8 cellular contexts compared by ENCODE assay signal in genomic region chr19:49118565-49119410, GRCh38. TPM values are rescaled to one million over a fixed set of nuclear protein-coding genes. Genes with fewer than 3 reads are reported as not detected.
DNase-seq lines count a peak whose midpoint lies in the region; ATAC-seq and TF ChIP-seq lines count a peak whose summit lies in the region.

A gene with protein sequence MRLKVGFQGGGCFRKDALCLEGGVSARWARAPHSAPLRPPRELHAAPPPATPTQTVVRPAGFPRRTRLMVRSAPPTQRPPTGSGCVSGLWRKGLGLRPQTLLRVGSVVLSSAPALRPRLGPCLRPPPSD (minus strand): TSS chr19:49119143. CDS start chr19:49119022, 121 bp downstream.

- peaks cover 7% of the 10 kb centered on the region for H3K4me1 ChIP-seq in GM23248 (ENCODE audit: insufficient read depth)
- H3K4me1 ChIP-seq in Karpas-422 (ENCODE audit: low read length): peaks cover 43% of the 10 kb centered on the region
- H3K4me1 ChIP-seq in fibroblast of lung (ENCODE audit: control insufficient read depth, extremely low read depth, insufficient read depth, low read length): peaks cover 8% of the 10 kb centered on the region

- no peaks in the 10 kb centered on the region for H3K36me3 Mint-ChIP-seq in natural killer cell

- no peaks in the 10 kb centered on the region for H3K79me2 ChIP-seq in GM23248 (ENCODE audit: insufficient read depth)
- H3K79me2 ChIP-seq in Karpas-422 (ENCODE audit: low read length): no peaks in the 10 kb centered on the region
- no peaks in the 10 kb centered on the region for H3K79me2 ChIP-seq in fibroblast of lung (ENCODE audit: control insufficient read depth, insufficient read depth, low read length)

- H3K9me3 Mint-ChIP-seq in natural killer cell: no peaks in the 10 kb centered on the region

- peak; percentile 82 to 92 (median 82) for ATAC-seq in natural killer cell

- DNase-seq in EH (ENCODE audit: low read depth) (peak; percentile 94), GM23248 (peak; percentile 98), Karpas-422 (peak; percentile 99), RKO (ENCODE audit: low spot score) (peak; percentile 95), fibroblast of lung (ENCODE audit: low read depth in 2 of 2) (peak; percentile 89 to 91), natural killer cell (peak; percentile 97)
- DNase-seq in activated T-helper 1 cell treated with anti-CD3 and anti-CD28 coated beads, Interleukin-2, amount 50 U/mL, for 16 hours (ENCODE audit: low read depth in 1 of 2, low spot score in 1 of 2): peak; percentile 90 to 95
- DNase-seq in stimulated activated naive CD4-positive, alpha-beta T cell (lab: John Stamatoyannopoulos, UW): peak; percentile 91 to 99 (median 94)

- H3K27ac ChIP-seq in GM23248: peak within 1 kb of the TSS; percentile 74
- peak within 1 kb of the TSS; percentile 5; the same call in 1 of the 2 replicates for H3K27ac ChIP-seq in Karpas-422 (ENCODE audit: low read length)
- peak within 1 kb of the TSS; percentile 71 for H3K27ac ChIP-seq in fibroblast of lung (ENCODE audit: insufficient read depth, low read length)

- H3K4me1 Mint-ChIP-seq in natural killer cell: peaks cover 20 to 56% of the 10 kb centered on the region in 2 donors

- H3K27me3 ChIP-seq in GM23248 (replicated peaks; ENCODE audit: insufficient read depth) (no peaks in the 10 kb centered on the region), Karpas-422 (ENCODE audit: low read length) (no peaks in the 10 kb centered on the region; the same call in 1 of the 2 replicates), fibroblast of lung (ENCODE audit: control insufficient read depth, insufficient read depth, low read length) (peaks cover 13% of the 10 kb centered on the region)

- TF ChIP-seq CTCF in fibroblast of lung (conservative IDR thresholded peaks at IDR 0.05 in 1 of 2, IDR thresholded peaks at IDR 0.05 in 1 of 2; ENCODE audit: low read depth in 1 of 2, low read length in 2 of 2): no peak
- peak; percentile 19 for TF ChIP-seq CTCF in natural killer cell (IDR thresholded peaks at IDR 0.05)

- intact Hi-C loops in natural killer cell (cut with micrococcal nuclease): loop anchor here (1.0 kb wide), 1 partner anchor 10 kb away; no protein-coding TSS in a partner anchor

- H3K9me2 ChIP-seq in GM23248 (ENCODE audit: insufficient read depth) (no peaks in the 10 kb centered on the region), Karpas-422 (replicated peaks; ENCODE audit: insufficient read depth, low read length) (no peaks in the 10 kb centered on the region)

- H3K4me3 Mint-ChIP-seq in natural killer cell: peak within 1 kb of the TSS; percentile 88

- H3K9ac ChIP-seq in GM23248 (peak within 1 kb of the TSS; percentile 84), Karpas-422 (ENCODE audit: low read length) (peak within 1 kb of the TSS; percentile 80), fibroblast of lung (ENCODE audit: insufficient read depth, low read length) (peak within 1 kb of the TSS; percentile 68)

- H3K4me3 ChIP-seq in GM23248 (peak within 1 kb of the TSS; percentile 80), Karpas-422 (ENCODE audit: low read length) (peak within 1 kb of the TSS; percentile 69), fibroblast of lung (replicated peaks in 1 of 4; ENCODE audit: control extremely low read depth in 1 of 4, insufficient read depth in 1 of 4, low read depth in 3 of 4, low read length in 4 of 4) (peak within 1 kb of the TSS; percentile 36 to 76 (median 52))

- peak within 1 kb of the TSS; percentile 92 for H2AFZ ChIP-seq in GM23248
- H2AFZ ChIP-seq in Karpas-422 (ENCODE audit: low read length): peak within 1 kb of the TSS; percentile 97; the same call in 1 of the 2 replicates
- peak within 1 kb of the TSS; percentile 38 for H2AFZ ChIP-seq in fibroblast of lung (ENCODE audit: low read length)

- 1% methylated on average over 45 to 84 of the region's 85 CpGs for WGBS in GM23248 (ENCODE audit: low coverage in 1 of 2, low lambda C conversion rate in 2 of 2, missing lambda C conversion rate in 2 of 2), 2 experiments

- in situ Hi-C loops in GM23248 (cut with MboI): no loop called here

- H3K9me3 ChIP-seq in GM23248 (ENCODE audit: low read depth) (no peaks in the 10 kb centered on the region), Karpas-422 (ENCODE audit: low read length) (no peaks in the 10 kb centered on the region), fibroblast of lung (ENCODE audit: control insufficient read depth, insufficient read depth, low read depth, low read length) (no peaks in the 10 kb centered on the region)

- H3K4me2 ChIP-seq in GM23248 (ENCODE audit: unreplicated experiment) (peak within 1 kb of the TSS; percentile 94), Karpas-422 (ENCODE audit: low read depth, low read length, poor library complexity, severe bottlenecking) (peak within 1 kb of the TSS; percentile 83), fibroblast of lung (ENCODE audit: extremely low read depth, insufficient read depth, low read length) (peak within 1 kb of the TSS; percentile 80)

- H3K36me3 ChIP-seq in GM23248 (ENCODE audit: low read depth): no peaks in the 10 kb centered on the region
- H3K36me3 ChIP-seq in Karpas-422 (ENCODE audit: insufficient read depth, low read length): no peaks in the 10 kb centered on the region
- H3K36me3 ChIP-seq in fibroblast of lung (ENCODE audit: control insufficient read depth, insufficient read depth, low read length): no peaks in the 10 kb centered on the region

- H3K27ac Mint-ChIP-seq in natural killer cell: peak within 1 kb of the TSS; percentile 93 to 96

- H3F3A ChIP-seq in GM23248 (ENCODE audit: insufficient read depth): no peaks in the 10 kb centered on the region; the same call in 1 of the 2 replicates

- H4K20me1 ChIP-seq in GM23248 (ENCODE audit: insufficient read depth) (no peaks in the 10 kb centered on the region), Karpas-422 (ENCODE audit: insufficient read depth, low read depth, low read length) (no peaks in the 10 kb centered on the region), fibroblast of lung (ENCODE audit: control insufficient read depth, extremely low read depth, insufficient read depth, low read length) (no peaks in the 10 kb centered on the region)

- peaks cover 0 to 8% of the 10 kb centered on the region in 2 donors for H3K27me3 Mint-ChIP-seq in natural killer cell (ENCODE audit: low read depth in 2 of 2)

RNA-seq across cellular contexts. Expression of the gene that starts here (rescaled TPM):
- total RNA-seq in GM23248 (2014; rRNA removed; shearing (Covaris generic)): 0.86 TPM in 1 of 2 replicates, not detected in the other
- 1.0 and 1.4 TPM in 2 replicates for polyA plus RNA-seq in GM23248 (2016; fragmentation: Nextera tagmentation; extraction: Ambion mirVana)
- total RNA-seq in Karpas-422 (2014; rRNA removed; shearing (Covaris generic); ENCODE audit: low replicate concordance): 3.4 and 5.5 TPM in 2 replicates
- total RNA-seq in fibroblast of lung: 0.51 and 0.83 TPM in 2 replicates
- polyA plus RNA-seq in fibroblast of lung: 0.27 and 0.30 TPM in 2 replicates
- polyA plus RNA-seq in fibroblast of lung (2012): 0.39 and 0.64 TPM in 2 replicates
- polyA minus RNA-seq in fibroblast of lung (ENCODE audit: low replicate concordance): not detected in 2 replicates
- total RNA-seq in natural killer cell: 1 to 10 TPM; 2.3 to 2.7 (median 2.7) TPM

Comparison
In these comparisons a context has a peak if more than half of its experiments do, and no peak if none do; other contexts are left out.
1. Peak in every context shown above with its lines: DNase-seq, ATAC-seq, H3K4me3 ChIP-seq and H3K27ac ChIP-seq.
2. Peak in DNase-seq, H3K4me3 ChIP-seq, H3K27ac ChIP-seq, H3K9ac ChIP-seq and H3K4me2 ChIP-seq in fibroblast of lung; RNA of the gene not detected or under 1 TPM.
3. H2AFZ ChIP-seq: peak in every context shown above with its lines; median percentile 97 in Karpas-422; 92 in GM23248; 38 in fibroblast of lung.
4. H3K27ac ChIP-seq: peak in every context shown above with its lines; median percentile 74 in GM23248; 71 in fibroblast of lung; 5 in Karpas-422.